In the genomic region with DNA sequence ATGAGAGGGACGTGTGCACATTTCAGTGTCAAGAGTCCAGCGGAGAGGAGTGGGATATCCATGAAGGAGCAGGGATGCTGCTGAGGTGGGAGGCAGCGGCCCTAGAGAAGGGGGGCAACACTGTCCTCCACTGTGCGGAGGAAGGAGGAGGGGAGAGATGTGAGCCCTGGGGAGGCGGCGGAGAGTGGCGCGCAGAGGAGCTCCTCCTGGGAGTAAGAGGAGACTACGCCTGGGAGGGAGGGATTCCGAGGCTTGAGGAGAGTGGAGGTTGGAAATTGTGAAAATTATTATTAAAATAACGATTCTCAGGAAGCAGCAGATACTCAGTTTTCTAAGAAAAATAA, we compare ENCODE assay signal across 20 cellular contexts.
DNase-seq lines count a peak whose midpoint lies in the region; ATAC-seq lines count a peak whose summit lies in the region.
"Had no signal": no experiment of that assay in that cellular context is flagged by ENCODE, and none has a peak within 500 bp of the region (broad histone marks: within the 10 kb centered on the region; RNA-seq: fewer than 3 reads in every experiment).

No MANE protein-coding gene starts in this region.

- no peaks in the 10 kb centered on the region for H3K4me1 ChIP-seq in CD4-positive, CD25-positive, alpha-beta regulatory T cell (ENCODE audit: control insufficient read depth, insufficient read depth, low read length, poor library complexity, severe bottlenecking)
- peaks cover 7 to 58% (median 35%) of the 10 kb centered on the region in 5 donors for H3K4me1 ChIP-seq in subcutaneous abdominal adipose tissue (ENCODE audit: control insufficient read depth in 5 of 5, insufficient read depth in 5 of 5, low read length in 5 of 5)
- H3K4me1 ChIP-seq: HAP-1 had no signal

- no peak for ATAC-seq in activated CD4-positive, alpha-beta T cell treated with anti-CD3 and anti-CD28 coated beads for 36 hours
- no peak for ATAC-seq in CD4-positive, CD25-positive, alpha-beta regulatory T cell (ENCODE audit: low read depth in 2 of 2)
- no peak for ATAC-seq in GM21723 (IDR thresholded peaks at IDR 0.05; ENCODE audit: unreplicated experiment)
- ATAC-seq: Panc1 had no signal

- peaks cover 22% of the 10 kb centered on the region for H3K4me1 Mint-ChIP-seq in activated CD4-positive, alpha-beta T cell treated with anti-CD3 and anti-CD28 coated beads, Interleukin-2, amount 10 ng/mL, durations not matched to agents 7 days and 5 days
- H3K4me1 Mint-ChIP-seq in activated CD4-positive, alpha-beta T cell treated with anti-CD3 and anti-CD28 coated beads for 36 hours = peaks cover 14% of the 10 kb centered on the region
- H3K4me1 Mint-ChIP-seq in CD4-positive, CD25-positive, alpha-beta regulatory T cell = peaks cover 4 to 11% (median 8%) of the 10 kb centered on the region in 4 donors
- H3K4me1 Mint-ChIP-seq in immature natural killer cell = peaks cover 41 to 44% of the 10 kb centered on the region in 2 donors

- no peak overlapping the region for H3K27ac ChIP-seq in CD4-positive, CD25-positive, alpha-beta regulatory T cell (ENCODE audit: insufficient read depth, low read length, poor library complexity, severe bottlenecking)
- peak overlapping the region; percentile 99 for H3K27ac ChIP-seq in subcutaneous abdominal adipose tissue (ENCODE audit: low read depth, low read length)

- no peaks in the 10 kb centered on the region for H3K9me3 ChIP-seq in CD4-positive, CD25-positive, alpha-beta regulatory T cell (ENCODE audit: control insufficient read depth in 2 of 2, low read length in 2 of 2)
- H3K9me3 ChIP-seq in subcutaneous abdominal adipose tissue (ENCODE audit: control insufficient read depth in 5 of 5, low read length in 5 of 5) = no peaks in the 10 kb centered on the region
- H3K9me3 ChIP-seq: HAP-1, SK-N-SH had no signal

- H3K27me3 ChIP-seq in CD4-positive, CD25-positive, alpha-beta regulatory T cell (ENCODE audit: control insufficient read depth, insufficient read depth, low read length) = no peaks in the 10 kb centered on the region
- no peaks in the 10 kb centered on the region for H3K27me3 ChIP-seq in subcutaneous abdominal adipose tissue (ENCODE audit: control insufficient read depth in 5 of 5, insufficient read depth in 4 of 5, low read length in 5 of 5)

- no peaks in the 10 kb centered on the region for H3K36me3 ChIP-seq in CD4-positive, CD25-positive, alpha-beta regulatory T cell (ENCODE audit: control insufficient read depth, insufficient read depth, low read length)
- H3K36me3 ChIP-seq in subcutaneous abdominal adipose tissue (ENCODE audit: control insufficient read depth in 5 of 5, insufficient read depth in 5 of 5, low read length in 5 of 5) = no peaks in the 10 kb centered on the region
- H3K36me3 ChIP-seq: HAP-1 had no signal

- H3K36me3 Mint-ChIP-seq in activated CD4-positive, alpha-beta T cell treated with anti-CD3 and anti-CD28 coated beads, Interleukin-2, amount 10 ng/mL, durations not matched to agents 7 days and 5 days (ENCODE audit: low read depth) = peaks cover 9% of the 10 kb centered on the region
- no peaks in the 10 kb centered on the region for H3K36me3 Mint-ChIP-seq in activated CD4-positive, alpha-beta T cell treated with anti-CD3 and anti-CD28 coated beads for 36 hours (ENCODE audit: low read depth)
- H3K36me3 Mint-ChIP-seq in CD4-positive, CD25-positive, alpha-beta regulatory T cell = no peaks in the 10 kb centered on the region
- H3K36me3 Mint-ChIP-seq in immature natural killer cell = peaks cover 0 to 17% (median 4%) of the 10 kb centered on the region in 3 donors

- H3K4me3 ChIP-seq in CD4-positive, CD25-positive, alpha-beta regulatory T cell (ENCODE audit: low read depth, low read length) = no peak overlapping the region
- no peak overlapping the region for H3K4me3 ChIP-seq in subcutaneous abdominal adipose tissue (ENCODE audit: low read depth in 1 of 5, low read length in 5 of 5)
- H3K4me3 ChIP-seq: HAP-1 had no signal

- H3K9ac ChIP-seq in subcutaneous abdominal adipose tissue (ENCODE audit: low read length in 5 of 5) = peak overlapping the region in 2 of 5 donors; percentile 7 to 10
- H3K9ac ChIP-seq: SK-N-SH had no signal

- intact Hi-C loops in activated CD4-positive, alpha-beta T cell treated with anti-CD3 and anti-CD28 coated beads for 36 hours (cut with DNase I, micrococcal nuclease) = no loop called here

- DNase-seq in activated CD4-positive, alpha-beta T cell treated with anti-CD3 and anti-CD28 coated beads, Interleukin-2, amount 10 ng/mL, durations not matched to agents 7 days and 5 days = no peak
- DNase-seq in activated CD4-positive, alpha-beta T cell treated with anti-CD3 and anti-CD28 coated beads for 36 hours = no peak
- no peak for DNase-seq in CD4-positive, CD25-positive, alpha-beta regulatory T cell
- DNase-seq in immature natural killer cell (no peak), hepatic stellate cell (ENCODE audit: low spot score) (no peak)
- DNase-seq: CD4-positive, alpha-beta T cell; COR-L47; DMS79; IMR-90; NCI-H1105; NCI-H2029 treated with DMSO at 0.1 percent for 48 hours; NCI-H226; NCI-H524; NCI-H82; SIG-M5; SK-N-SH had no signal

- POLR2A ChIA-PET in activated CD4-positive, alpha-beta T cell treated with anti-CD3 and anti-CD28 coated beads, Interleukin-2, amount 10 ng/mL, durations not matched to agents 7 days and 5 days (lab: Charles Lee) = no interaction called here
- POLR2A ChIA-PET in activated CD4-positive, alpha-beta T cell treated with anti-CD3 and anti-CD28 coated beads for 36 hours (lab: Charles Lee) = no interaction called here

- H3K27me3 Mint-ChIP-seq in activated CD4-positive, alpha-beta T cell treated with anti-CD3 and anti-CD28 coated beads, Interleukin-2, amount 10 ng/mL, durations not matched to agents 7 days and 5 days = no peaks in the 10 kb centered on the region
- peaks cover 2% of the 10 kb centered on the region for H3K27me3 Mint-ChIP-seq in activated CD4-positive, alpha-beta T cell treated with anti-CD3 and anti-CD28 coated beads for 36 hours
- peaks cover 6% of the 10 kb centered on the region for H3K27me3 Mint-ChIP-seq in CD4-positive, CD25-positive, alpha-beta regulatory T cell
- no peaks in the 10 kb centered on the region for H3K27me3 Mint-ChIP-seq in immature natural killer cell (ENCODE audit: low read depth in 3 of 3)
- H3K27me3 Mint-ChIP-seq: CD4-positive, alpha-beta T cell had no signal

- peak overlapping the region; percentile 71 for H3K27ac Mint-ChIP-seq in activated CD4-positive, alpha-beta T cell treated with anti-CD3 and anti-CD28 coated beads, Interleukin-2, amount 10 ng/mL, durations not matched to agents 7 days and 5 days
- H3K27ac Mint-ChIP-seq in activated CD4-positive, alpha-beta T cell treated with anti-CD3 and anti-CD28 coated beads for 36 hours = no peak overlapping the region
- peak overlapping the region in 2 of 3 donors; percentile 15 to 44 for H3K27ac Mint-ChIP-seq in CD4-positive, CD25-positive, alpha-beta regulatory T cell
- H3K27ac Mint-ChIP-seq in immature natural killer cell = peak overlapping the region; percentile 73 to 91 (median 86)

- CTCF ChIA-PET in activated CD4-positive, alpha-beta T cell treated with anti-CD3 and anti-CD28 coated beads, Interleukin-2, amount 10 ng/mL, durations not matched to agents 7 days and 5 days (lab: Charles Lee) = no interaction called here
- CTCF ChIA-PET in activated CD4-positive, alpha-beta T cell treated with anti-CD3 and anti-CD28 coated beads for 36 hours (lab: Charles Lee) = no interaction called here

- no peak overlapping the region for H3K4me3 Mint-ChIP-seq in activated CD4-positive, alpha-beta T cell treated with anti-CD3 and anti-CD28 coated beads, Interleukin-2, amount 10 ng/mL, durations not matched to agents 7 days and 5 days
- no peak overlapping the region for H3K4me3 Mint-ChIP-seq in activated CD4-positive, alpha-beta T cell treated with anti-CD3 and anti-CD28 coated beads for 36 hours
- H3K4me3 Mint-ChIP-seq in CD4-positive, CD25-positive, alpha-beta regulatory T cell = no peak overlapping the region
- H3K4me3 Mint-ChIP-seq in immature natural killer cell = peak overlapping the region in 3 of 5 donors; percentile 74 to 77 (median 74)
- H3K4me3 Mint-ChIP-seq: CD4-positive, alpha-beta T cell had no signal

- H3K9me3 Mint-ChIP-seq in activated CD4-positive, alpha-beta T cell treated with anti-CD3 and anti-CD28 coated beads, Interleukin-2, amount 10 ng/mL, durations not matched to agents 7 days and 5 days = peaks cover 11% of the 10 kb centered on the region
- peaks cover 1% of the 10 kb centered on the region for H3K9me3 Mint-ChIP-seq in activated CD4-positive, alpha-beta T cell treated with anti-CD3 and anti-CD28 coated beads for 36 hours (ENCODE audit: low read depth)
- H3K9me3 Mint-ChIP-seq in CD4-positive, CD25-positive, alpha-beta regulatory T cell = peaks cover 0 to 3% (median 0%) of the 10 kb centered on the region in 7 donors
- peaks cover 0 to 6% (median 0%) of the 10 kb centered on the region in 6 donors for H3K9me3 Mint-ChIP-seq in immature natural killer cell
- H3K9me3 Mint-ChIP-seq: CD4-positive, alpha-beta T cell had no signal

Comparison
In these comparisons a context has a peak if more than half of its experiments do, and no peak if none do; other contexts are left out.
1. H3K4me3 Mint-ChIP-seq: peak in immature natural killer cell (3 of 5); none in activated CD4-positive, alpha-beta T cell treated with anti-CD3 and anti-CD28 coated beads, Interleukin-2, amount 10 ng/mL, durations not matched to agents 7 days and 5 days (single experiment), activated CD4-positive, alpha-beta T cell treated with anti-CD3 and anti-CD28 coated beads for 36 hours (single experiment) and CD4-positive, CD25-positive, alpha-beta regulatory T cell (0 of 4).